1 cellular context compared by ENCODE assay signal in the genomic region with DNA sequence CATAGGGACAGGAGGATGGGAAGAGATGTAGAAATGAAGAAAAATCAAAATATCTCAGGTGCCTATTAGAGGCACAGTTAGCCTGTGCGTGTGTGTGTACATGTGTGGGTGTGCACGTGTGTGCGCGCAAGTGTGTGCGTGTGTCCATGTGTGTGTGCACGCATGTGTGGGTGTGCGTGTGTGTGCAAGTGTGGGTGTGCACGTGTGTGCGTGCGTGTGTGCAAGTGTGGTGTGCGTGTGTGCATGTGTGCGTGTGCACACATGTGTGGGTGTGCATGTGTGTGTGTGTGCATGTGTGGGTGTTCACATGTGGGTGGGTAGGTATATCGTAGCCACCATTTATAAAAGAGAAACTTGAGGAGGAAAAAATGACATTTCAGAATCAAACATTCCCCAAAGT.
TF ChIP-seq lines count a peak whose summit lies in the region.

No MANE protein-coding gene starts in this region.

TF ChIP-seq in HEK293, 187 proteins besides CTCF, POLR2A, EP300 and RAD21:
- TF ChIP-seq ZNF23 (tag by site-specific recombination; IDR thresholded peaks at IDR 0.05; ENCODE audit: borderline replicate concordance) (no peak), ZNF132 (tag by site-specific recombination; IDR thresholded peaks at IDR 0.05; ENCODE audit: borderline replicate concordance) (no peak), ZNF274 (IDR thresholded peaks at IDR 0.05; ENCODE audit: low read length) (no peak), ZNF274 (tag by site-specific recombination; IDR thresholded peaks at IDR 0.05; ENCODE audit: borderline replicate concordance) (no peak), ZNF155 (tag by site-specific recombination; IDR thresholded peaks at IDR 0.05) (no peak), ZNF629 (tag by site-specific recombination; IDR thresholded peaks at IDR 0.05) (no peak), ZNF24 (tag by site-specific recombination; IDR thresholded peaks at IDR 0.05) (no peak), ZNF19 (tag by site-specific recombination; IDR thresholded peaks at IDR 0.05; ENCODE audit: low read depth) (no peak), ZNF654 (tag by site-specific recombination; IDR thresholded peaks at IDR 0.05; ENCODE audit: low read depth) (no peak), ZFHX2 (tag by site-specific recombination; conservative IDR thresholded peaks at IDR 0.05) (peak; percentile 91), ZNF221 (tag by site-specific recombination; IDR thresholded peaks at IDR 0.05; ENCODE audit: borderline replicate concordance) (no peak), ZNF670 (tag by site-specific recombination; IDR thresholded peaks at IDR 0.05; ENCODE audit: low read depth) (no peak), EGR2 (tag by site-specific recombination; IDR thresholded peaks at IDR 0.05; ENCODE audit: low read depth) (peak; percentile 92), ZNF426 (tag by site-specific recombination; IDR thresholded peaks at IDR 0.05) (no peak), ZNF112 (tag by site-specific recombination; IDR thresholded peaks at IDR 0.05) (no peak), ZNF837 (tag by site-specific recombination; IDR thresholded peaks at IDR 0.05) (no peak), ZNF830 (tag by site-specific recombination; IDR thresholded peaks at IDR 0.05; ENCODE audit: low read depth) (no peak), KLF7 (tag by site-specific recombination; IDR thresholded peaks at IDR 0.05; ENCODE audit: borderline replicate concordance) (no peak), ZNF777 (tag by site-specific recombination; IDR thresholded peaks at IDR 0.05; ENCODE audit: borderline replicate concordance) (no peak)
- TF ChIP-seq, protein P1, sequence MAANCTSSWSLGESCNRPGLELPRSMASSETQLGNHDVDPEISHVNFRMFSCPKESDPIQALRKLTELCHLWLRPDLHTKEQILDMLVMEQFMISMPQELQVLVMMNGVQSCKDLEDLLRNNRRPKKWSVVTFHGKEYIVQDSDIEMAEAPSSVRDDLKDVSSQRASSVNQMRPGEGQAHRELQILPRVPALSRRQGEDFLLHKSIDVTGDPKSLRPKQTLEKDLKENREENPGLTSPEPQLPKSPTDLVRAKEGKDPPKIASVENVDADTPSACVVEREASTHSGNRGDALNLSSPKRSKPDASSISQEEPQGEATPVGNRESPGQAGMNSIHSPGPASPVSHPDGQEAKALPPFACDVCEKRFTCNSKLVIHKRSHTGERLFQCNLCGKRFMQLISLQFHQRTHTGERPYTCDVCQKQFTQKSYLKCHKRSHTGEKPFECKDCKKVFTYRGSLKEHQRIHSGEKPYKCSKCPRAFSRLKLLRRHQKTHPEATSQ (tag by site-specific recombination; IDR thresholded peaks at IDR 0.05) = no peak
- TF ChIP-seq, protein P2, sequence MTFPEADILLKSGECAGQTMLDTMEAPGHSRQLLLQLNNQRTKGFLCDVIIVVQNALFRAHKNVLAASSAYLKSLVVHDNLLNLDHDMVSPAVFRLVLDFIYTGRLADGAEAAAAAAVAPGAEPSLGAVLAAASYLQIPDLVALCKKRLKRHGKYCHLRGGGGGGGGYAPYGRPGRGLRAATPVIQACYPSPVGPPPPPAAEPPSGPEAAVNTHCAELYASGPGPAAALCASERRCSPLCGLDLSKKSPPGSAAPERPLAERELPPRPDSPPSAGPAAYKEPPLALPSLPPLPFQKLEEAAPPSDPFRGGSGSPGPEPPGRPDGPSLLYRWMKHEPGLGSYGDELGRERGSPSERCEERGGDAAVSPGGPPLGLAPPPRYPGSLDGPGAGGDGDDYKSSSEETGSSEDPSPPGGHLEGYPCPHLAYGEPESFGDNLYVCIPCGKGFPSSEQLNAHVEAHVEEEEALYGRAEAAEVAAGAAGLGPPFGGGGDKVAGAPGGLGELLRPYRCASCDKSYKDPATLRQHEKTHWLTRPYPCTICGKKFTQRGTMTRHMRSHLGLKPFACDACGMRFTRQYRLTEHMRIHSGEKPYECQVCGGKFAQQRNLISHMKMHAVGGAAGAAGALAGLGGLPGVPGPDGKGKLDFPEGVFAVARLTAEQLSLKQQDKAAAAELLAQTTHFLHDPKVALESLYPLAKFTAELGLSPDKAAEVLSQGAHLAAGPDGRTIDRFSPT (tag by site-specific recombination; IDR thresholded peaks at IDR 0.05) = no peak
- TF ChIP-seq, protein P3, sequence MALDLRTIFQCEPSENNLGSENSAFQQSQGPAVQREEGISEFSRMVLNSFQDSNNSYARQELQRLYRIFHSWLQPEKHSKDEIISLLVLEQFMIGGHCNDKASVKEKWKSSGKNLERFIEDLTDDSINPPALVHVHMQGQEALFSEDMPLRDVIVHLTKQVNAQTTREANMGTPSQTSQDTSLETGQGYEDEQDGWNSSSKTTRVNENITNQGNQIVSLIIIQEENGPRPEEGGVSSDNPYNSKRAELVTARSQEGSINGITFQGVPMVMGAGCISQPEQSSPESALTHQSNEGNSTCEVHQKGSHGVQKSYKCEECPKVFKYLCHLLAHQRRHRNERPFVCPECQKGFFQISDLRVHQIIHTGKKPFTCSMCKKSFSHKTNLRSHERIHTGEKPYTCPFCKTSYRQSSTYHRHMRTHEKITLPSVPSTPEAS (tag by site-specific recombination; IDR thresholded peaks at IDR 0.05) = peak; percentile 98
- TF ChIP-seq, protein P4, sequence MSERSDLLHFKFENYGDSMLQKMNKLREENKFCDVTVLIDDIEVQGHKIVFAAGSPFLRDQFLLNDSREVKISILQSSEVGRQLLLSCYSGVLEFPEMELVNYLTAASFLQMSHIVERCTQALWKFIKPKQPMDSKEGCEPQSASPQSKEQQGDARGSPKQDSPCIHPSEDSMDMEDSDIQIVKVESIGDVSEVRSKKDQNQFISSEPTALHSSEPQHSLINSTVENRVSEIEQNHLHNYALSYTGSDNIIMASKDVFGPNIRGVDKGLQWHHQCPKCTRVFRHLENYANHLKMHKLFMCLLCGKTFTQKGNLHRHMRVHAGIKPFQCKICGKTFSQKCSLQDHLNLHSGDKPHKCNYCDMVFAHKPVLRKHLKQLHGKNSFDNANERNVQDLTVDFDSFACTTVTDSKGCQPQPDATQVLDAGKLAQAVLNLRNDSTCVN (tag by site-specific recombination; optimal IDR thresholded peaks at IDR 0.05) = peak; percentile 17
- TF ChIP-seq, protein P5, sequence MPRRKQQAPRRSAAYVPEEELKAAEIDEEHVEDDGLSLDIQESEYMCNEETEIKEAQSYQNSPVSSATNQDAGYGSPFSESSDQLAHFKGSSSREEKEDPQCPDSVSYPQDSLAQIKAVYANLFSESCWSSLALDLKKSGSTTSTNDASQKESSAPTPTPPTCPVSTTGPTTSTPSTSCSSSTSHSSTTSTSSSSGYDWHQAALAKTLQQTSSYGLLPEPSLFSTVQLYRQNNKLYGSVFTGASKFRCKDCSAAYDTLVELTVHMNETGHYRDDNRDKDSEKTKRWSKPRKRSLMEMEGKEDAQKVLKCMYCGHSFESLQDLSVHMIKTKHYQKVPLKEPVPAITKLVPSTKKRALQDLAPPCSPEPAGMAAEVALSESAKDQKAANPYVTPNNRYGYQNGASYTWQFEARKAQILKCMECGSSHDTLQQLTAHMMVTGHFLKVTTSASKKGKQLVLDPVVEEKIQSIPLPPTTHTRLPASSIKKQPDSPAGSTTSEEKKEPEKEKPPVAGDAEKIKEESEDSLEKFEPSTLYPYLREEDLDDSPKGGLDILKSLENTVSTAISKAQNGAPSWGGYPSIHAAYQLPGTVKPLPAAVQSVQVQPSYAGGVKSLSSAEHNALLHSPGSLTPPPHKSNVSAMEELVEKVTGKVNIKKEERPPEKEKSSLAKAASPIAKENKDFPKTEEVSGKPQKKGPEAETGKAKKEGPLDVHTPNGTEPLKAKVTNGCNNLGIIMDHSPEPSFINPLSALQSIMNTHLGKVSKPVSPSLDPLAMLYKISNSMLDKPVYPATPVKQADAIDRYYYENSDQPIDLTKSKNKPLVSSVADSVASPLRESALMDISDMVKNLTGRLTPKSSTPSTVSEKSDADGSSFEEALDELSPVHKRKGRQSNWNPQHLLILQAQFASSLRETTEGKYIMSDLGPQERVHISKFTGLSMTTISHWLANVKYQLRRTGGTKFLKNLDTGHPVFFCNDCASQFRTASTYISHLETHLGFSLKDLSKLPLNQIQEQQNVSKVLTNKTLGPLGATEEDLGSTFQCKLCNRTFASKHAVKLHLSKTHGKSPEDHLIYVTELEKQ (tag by site-specific recombination; IDR thresholded peaks at IDR 0.05; ENCODE audit: borderline replicate concordance) = no peak
- TF ChIP-seq, protein P6, sequence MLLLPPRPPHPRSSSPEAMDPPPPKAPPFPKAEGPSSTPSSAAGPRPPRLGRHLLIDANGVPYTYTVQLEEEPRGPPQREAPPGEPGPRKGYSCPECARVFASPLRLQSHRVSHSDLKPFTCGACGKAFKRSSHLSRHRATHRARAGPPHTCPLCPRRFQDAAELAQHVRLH (tag by site-specific recombination; IDR thresholded peaks at IDR 0.05) = no peak
